ENCODE assay signal across 1 cellular context in genomic region chr4:159389756-159390155, GRCh38.
TF ChIP-seq lines count a peak whose summit lies in the region.

No MANE protein-coding gene starts in this region.

TF ChIP-seq in IMR-90, 13 proteins besides CTCF, POLR2A, EP300 and RAD21 (continued from another document):
- TF ChIP-seq NFE2L2 (IDR thresholded peaks at IDR 0.05; ENCODE audit: low read depth, low read length) (no peak), RFX5 (IDR thresholded peaks at IDR 0.05; ENCODE audit: low read depth, low read length) (no peak), BHLHE40 (IDR thresholded peaks at IDR 0.05; ENCODE audit: low read depth, low read length) (no peak), SMC3 (IDR thresholded peaks at IDR 0.05; ENCODE audit: low read depth, low read length) (no peak), MAZ (IDR thresholded peaks at IDR 0.05; ENCODE audit: borderline replicate concordance, low read depth, low read length) (no peak), CEBPB (IDR thresholded peaks at IDR 0.05; ENCODE audit: low read depth, low read length) (no peak), MXI1 (IDR thresholded peaks at IDR 0.05; ENCODE audit: borderline replicate concordance, low read depth, low read length) (no peak), ELK1 (IDR thresholded peaks at IDR 0.05; ENCODE audit: borderline replicate concordance, low read depth, low read length) (no peak), CHD1 (IDR thresholded peaks at IDR 0.05; ENCODE audit: low read depth, low read length) (no peak), RCOR1 (IDR thresholded peaks at IDR 0.05; ENCODE audit: insufficient replicate concordance, low read length) (no peak)
